Comparison of ENCODE assay signal across 8 cellular contexts in genomic region chr4:113760094-113760851, GRCh38. TPM values are rescaled to one million over a fixed set of nuclear protein-coding genes. Genes with fewer than 3 reads are reported as not detected.
A peak's percentile ranks its signal among the peaks of the same experiment; 100 is the strongest.
DNase-seq lines count a peak whose midpoint lies in the region; ATAC-seq and TF ChIP-seq lines count a peak whose summit lies in the region.

No MANE protein-coding gene starts in this region.

- peak overlapping the region; percentile 92 for H3K27ac Mint-ChIP-seq in activated T-helper 2 cell treated with anti-CD3 and anti-CD28 coated beads, Interferon-gamma antibody, Interleukin-2, Interleukin-4, amounts not matched to agents 10 μg/mL and 5 μg/mL and 100 μg/mL, durations not matched to agents 14 hours and 24 hours and 36 hours

- ATAC-seq in HG03378 (IDR thresholded peaks at IDR 0.05; ENCODE audit: unreplicated experiment): no peak

- peak overlapping the region; percentile 93 for H3K4me3 Mint-ChIP-seq in activated T-helper 2 cell treated with anti-CD3 and anti-CD28 coated beads, Interferon-gamma antibody, Interleukin-2, Interleukin-4, amounts not matched to agents 10 μg/mL and 5 μg/mL and 100 μg/mL, durations not matched to agents 14 hours and 24 hours and 36 hours (ENCODE audit: low read depth)

- no peak for TF ChIP-seq POLR2A in uterus (IDR thresholded peaks at IDR 0.05)

- TF ChIP-seq EP300 in neural cell (conservative IDR thresholded peaks at IDR 0.05; ENCODE audit: poor library complexity, severe bottlenecking): no peak

- H4K20me1 ChIP-seq in neural cell (ENCODE audit: insufficient read depth): no peaks in the 10 kb centered on the region

- H3K9me3 ChIP-seq in neural cell (ENCODE audit: low read length) (no peaks in the 10 kb centered on the region), uterus (no peaks in the 10 kb centered on the region)

- H3K27ac ChIP-seq in neural cell (ENCODE audit: low read length) (peak overlapping the region; percentile 91), uterus (peak overlapping the region; percentile 97 to 100)

- peak overlapping the region; percentile 57 for H2AFZ ChIP-seq in neural cell (ENCODE audit: low read depth, low read length)

- H3K79me2 ChIP-seq in neural cell (replicated peaks; ENCODE audit: insufficient read depth, low read length): peaks cover 33% of the 10 kb centered on the region

- H3K27me3 ChIP-seq in neural cell (ENCODE audit: insufficient read depth, low read depth, low read length): no peaks in the 10 kb centered on the region
- H3K27me3 ChIP-seq in uterus: no peaks in the 10 kb centered on the region

- no peaks in the 10 kb centered on the region for H3K9me2 ChIP-seq in neural cell (ENCODE audit: insufficient read depth, low read length)

- intact Hi-C loops in activated T-helper 2 cell treated with anti-CD3 and anti-CD28 coated beads, Interferon-gamma antibody, Interleukin-2, Interleukin-4, amounts not matched to agents 10 μg/mL and 5 μg/mL and 100 μg/mL, durations not matched to agents 14 hours and 24 hours and 36 hours (cut with micrococcal nuclease): loop anchor here (5.0 kb wide), 1 partner anchor 613 kb away; no protein-coding TSS in a partner anchor
- intact Hi-C loops in uterus (cut with DNase I; ENCODE audit: low total_unique reads): loop anchor here (10.0 kb wide), 2 partner anchors 215 to 365 kb away; no protein-coding TSS in a partner anchor

- H3F3A ChIP-seq in neural cell (ENCODE audit: insufficient read depth, low read length, poor library complexity, severe bottlenecking): peaks cover 10% of the 10 kb centered on the region

- peaks cover 4 to 6% of the 10 kb centered on the region in 2 donors for H3K4me1 ChIP-seq in uterus

- H3K4me3 ChIP-seq in foreskin fibroblast (ENCODE audit: low read depth in 1 of 2, low read length in 2 of 2) (peak overlapping the region; percentile 73 to 97), neural cell (ENCODE audit: low read length) (peak overlapping the region; percentile 85), uterus (peak overlapping the region; percentile 68 to 92)

- peak overlapping the region; percentile 86 for H3K4me2 ChIP-seq in neural cell (ENCODE audit: low read length)

- H3K27me3 Mint-ChIP-seq in activated T-helper 2 cell treated with anti-CD3 and anti-CD28 coated beads, Interferon-gamma antibody, Interleukin-2, Interleukin-4, amounts not matched to agents 10 μg/mL and 5 μg/mL and 100 μg/mL, durations not matched to agents 14 hours and 24 hours and 36 hours (ENCODE audit: low read depth): no peaks in the 10 kb centered on the region

- TF ChIP-seq RAD21 in neural cell (conservative IDR thresholded peaks at IDR 0.05): peak; percentile 38

- peaks cover 50% of the 10 kb centered on the region for H3K4me1 Mint-ChIP-seq in activated T-helper 2 cell treated with anti-CD3 and anti-CD28 coated beads, Interferon-gamma antibody, Interleukin-2, Interleukin-4, amounts not matched to agents 10 μg/mL and 5 μg/mL and 100 μg/mL, durations not matched to agents 14 hours and 24 hours and 36 hours (ENCODE audit: low read depth)

- H3K36me3 ChIP-seq in neural cell (ENCODE audit: insufficient read depth, low read length): no peaks in the 10 kb centered on the region
- no peaks in the 10 kb centered on the region for H3K36me3 ChIP-seq in uterus

- peaks cover 40% of the 10 kb centered on the region for H3K36me3 Mint-ChIP-seq in activated T-helper 2 cell treated with anti-CD3 and anti-CD28 coated beads, Interferon-gamma antibody, Interleukin-2, Interleukin-4, amounts not matched to agents 10 μg/mL and 5 μg/mL and 100 μg/mL, durations not matched to agents 14 hours and 24 hours and 36 hours (ENCODE audit: low read depth)

- H3K9me3 Mint-ChIP-seq in activated T-helper 2 cell treated with anti-CD3 and anti-CD28 coated beads, Interferon-gamma antibody, Interleukin-2, Interleukin-4, amounts not matched to agents 10 μg/mL and 5 μg/mL and 100 μg/mL, durations not matched to agents 14 hours and 24 hours and 36 hours: no peaks in the 10 kb centered on the region

- DNase-seq in NCI-H1436 treated with DMSO at 0.1 percent for 48 hours (lab: John Stamatoyannopoulos, UW) (peak; percentile 10), NCI-H1436 (lab: John Stamatoyannopoulos, UW) (no peak), NCI-H82 (lab: John Stamatoyannopoulos, UW) (peak; percentile 62), foreskin fibroblast (peak in 1 of 2 donors; percentile 44), uterus (peak; percentile 35 to 41)
- peak; percentile 13 for DNase-seq in activated T-helper 2 cell treated with anti-CD3 and anti-CD28 coated beads, Interferon-gamma antibody, Interleukin-2, Interleukin-4, amounts not matched to agents 10 μg/mL and 5 μg/mL and 100 μg/mL, durations not matched to agents 14 hours and 24 hours and 36 hours (ENCODE audit: low spot score)

- H3K9ac ChIP-seq in neural cell (ENCODE audit: low read length): peak overlapping the region; percentile 75

- TF ChIP-seq CTCF in foreskin fibroblast (IDR thresholded peaks at IDR 0.05; ENCODE audit: low read depth, low read length) (no peak), neural cell (IDR thresholded peaks at IDR 0.05; ENCODE audit: poor library complexity, severe bottlenecking) (no peak), uterus (IDR thresholded peaks at IDR 0.05) (no peak)

TF ChIP-seq in neural cell, 6 proteins besides CTCF, POLR2A, EP300 and RAD21:
- peak; percentile 1 for TF ChIP-seq POLR2AphosphoS5 (IDR thresholded peaks at IDR 0.05)
- peak; percentile 40 for TF ChIP-seq SMC3 (conservative IDR thresholded peaks at IDR 0.05; ENCODE audit: poor library complexity)
- TF ChIP-seq EZH2 (IDR thresholded peaks at IDR 0.05; ENCODE audit: borderline replicate concordance, insufficient read depth, low read length, poor library complexity, severe bottlenecking): no peak
- TF ChIP-seq REST (IDR thresholded peaks at IDR 0.05; ENCODE audit: borderline replicate concordance): no peak
- TF ChIP-seq MXI1 (conservative IDR thresholded peaks at IDR 0.05; ENCODE audit: poor library complexity, severe bottlenecking): peak; percentile 55
- no peak for TF ChIP-seq TAF1 (IDR thresholded peaks at IDR 0.05; ENCODE audit: low read depth)

RNA-seq across cellular contexts. Expression of gene CAMK2D, which starts 1.3 kb away (rescaled TPM):
- 58.4 and 61.3 TPM in 2 replicates for total RNA-seq in activated T-helper 2 cell treated with anti-CD3 and anti-CD28 coated beads, Interferon-gamma antibody, Interleukin-2, Interleukin-4, amounts not matched to agents 10 μg/mL and 5 μg/mL and 100 μg/mL, durations not matched to agents 14 hours and 24 hours and 36 hours
- polyA plus RNA-seq in neural cell: 27.1 and 29.8 TPM in 2 replicates
- 41.1 and 48.3 TPM in 2 replicates for polyA minus RNA-seq in neural cell
- 10 to 100 TPM; 41.5 to 95.3 (median 54.3) TPM for total RNA-seq in uterus
